ENCODE assay signal across 1 cellular context in the genomic region with DNA sequence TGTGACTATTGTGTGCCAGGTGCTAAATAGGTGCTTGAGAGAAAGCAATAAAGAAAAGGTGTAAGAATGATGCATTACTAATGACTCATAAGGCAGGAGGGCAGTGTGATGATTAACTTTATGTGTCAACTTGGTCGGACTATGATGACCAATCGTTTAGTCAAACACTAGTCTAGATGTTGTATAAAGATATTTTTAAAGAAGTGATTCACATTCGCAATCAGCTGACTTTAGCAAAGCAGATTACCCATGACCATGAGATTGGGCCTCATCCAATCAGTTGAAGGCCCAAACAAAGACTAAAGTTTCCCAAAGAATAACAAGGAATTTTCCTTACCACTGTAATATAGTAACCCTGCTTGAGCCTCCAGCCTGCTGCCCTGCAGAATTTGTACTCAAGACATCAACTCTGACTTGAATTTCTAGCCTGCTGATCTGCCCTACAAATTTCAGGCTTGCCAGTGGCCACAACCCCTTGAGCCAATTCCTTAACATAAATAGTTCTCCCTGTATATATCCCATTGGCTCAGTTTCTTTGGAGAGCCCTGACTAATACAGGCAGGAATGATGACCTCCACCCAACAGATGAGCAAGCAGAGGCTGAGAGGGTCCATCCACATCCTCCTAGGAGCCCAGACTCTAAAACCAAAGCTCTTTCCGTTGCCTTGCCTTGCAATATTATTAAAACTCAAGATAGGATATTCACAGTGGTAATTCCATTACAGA.
TF ChIP-seq lines count a peak whose summit lies in the region.

No MANE protein-coding gene starts in this region.

TF ChIP-seq in HCT116, 20 proteins besides CTCF, POLR2A, EP300 and RAD21 (continued from another document):
- TF ChIP-seq, protein P1, sequence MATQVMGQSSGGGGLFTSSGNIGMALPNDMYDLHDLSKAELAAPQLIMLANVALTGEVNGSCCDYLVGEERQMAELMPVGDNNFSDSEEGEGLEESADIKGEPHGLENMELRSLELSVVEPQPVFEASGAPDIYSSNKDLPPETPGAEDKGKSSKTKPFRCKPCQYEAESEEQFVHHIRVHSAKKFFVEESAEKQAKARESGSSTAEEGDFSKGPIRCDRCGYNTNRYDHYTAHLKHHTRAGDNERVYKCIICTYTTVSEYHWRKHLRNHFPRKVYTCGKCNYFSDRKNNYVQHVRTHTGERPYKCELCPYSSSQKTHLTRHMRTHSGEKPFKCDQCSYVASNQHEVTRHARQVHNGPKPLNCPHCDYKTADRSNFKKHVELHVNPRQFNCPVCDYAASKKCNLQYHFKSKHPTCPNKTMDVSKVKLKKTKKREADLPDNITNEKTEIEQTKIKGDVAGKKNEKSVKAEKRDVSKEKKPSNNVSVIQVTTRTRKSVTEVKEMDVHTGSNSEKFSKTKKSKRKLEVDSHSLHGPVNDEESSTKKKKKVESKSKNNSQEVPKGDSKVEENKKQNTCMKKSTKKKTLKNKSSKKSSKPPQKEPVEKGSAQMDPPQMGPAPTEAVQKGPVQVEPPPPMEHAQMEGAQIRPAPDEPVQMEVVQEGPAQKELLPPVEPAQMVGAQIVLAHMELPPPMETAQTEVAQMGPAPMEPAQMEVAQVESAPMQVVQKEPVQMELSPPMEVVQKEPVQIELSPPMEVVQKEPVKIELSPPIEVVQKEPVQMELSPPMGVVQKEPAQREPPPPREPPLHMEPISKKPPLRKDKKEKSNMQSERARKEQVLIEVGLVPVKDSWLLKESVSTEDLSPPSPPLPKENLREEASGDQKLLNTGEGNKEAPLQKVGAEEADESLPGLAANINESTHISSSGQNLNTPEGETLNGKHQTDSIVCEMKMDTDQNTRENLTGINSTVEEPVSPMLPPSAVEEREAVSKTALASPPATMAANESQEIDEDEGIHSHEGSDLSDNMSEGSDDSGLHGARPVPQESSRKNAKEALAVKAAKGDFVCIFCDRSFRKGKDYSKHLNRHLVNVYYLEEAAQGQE (IDR thresholded peaks at IDR 0.05; ENCODE audit: low read depth) = no peak
- TF ChIP-seq ZNF274 (IDR thresholded peaks at IDR 0.05; ENCODE audit: low read depth, low read length) (no peak), SRF (IDR thresholded peaks at IDR 0.05; ENCODE audit: low read depth) (peak; percentile 59), CBX3 (IDR thresholded peaks at IDR 0.05; ENCODE audit: low read depth) (peak; percentile 89; the same call in 1 of the 2 replicates)
